In the genomic region with DNA sequence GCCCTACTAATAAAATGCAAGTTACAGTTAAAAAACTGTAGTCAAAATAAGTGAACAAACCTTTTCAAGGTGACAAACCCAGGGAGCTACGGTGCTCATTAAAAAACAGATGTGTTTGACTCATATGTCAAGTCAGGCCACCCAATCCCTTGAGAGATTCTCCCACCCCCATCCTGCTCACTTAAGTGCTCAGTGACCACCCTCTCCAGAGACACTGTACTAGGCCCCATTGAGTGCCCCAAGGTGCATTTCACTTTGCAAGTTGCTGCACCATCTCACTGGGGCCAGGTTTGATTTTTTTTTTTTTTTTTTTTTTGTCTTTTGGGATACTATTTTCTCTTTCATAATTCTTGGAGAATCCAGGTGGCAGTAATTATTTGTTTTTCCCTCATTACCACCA, we compare ENCODE assay signal across 13 cellular contexts. TPM values are rescaled to one million over a fixed set of nuclear protein-coding genes. Genes with fewer than 3 reads are reported as not detected.
DNase-seq lines count a peak whose midpoint lies in the region; ATAC-seq and TF ChIP-seq lines count a peak whose summit lies in the region.
"Had no signal": no experiment of that assay in that cellular context is flagged by ENCODE, and none has a peak within 500 bp of the region (broad histone marks: within the 10 kb centered on the region; RNA-seq: fewer than 3 reads in every experiment).

No MANE protein-coding gene starts in this region.

- H3K9me3 ChIP-seq in Peyer's patch = peaks cover 0 to 4% (median 0%) of the 10 kb centered on the region in 4 donors
- H3K9me3 ChIP-seq: vagina had no signal

- H3K36me3 ChIP-seq in Peyer's patch = no peaks in the 10 kb centered on the region

- intact Hi-C loops in activated CD4-positive, alpha-beta memory T cell treated with anti-CD3 and anti-CD28 coated beads for 36 hours (cut with micrococcal nuclease) = loop anchor here (10.0 kb wide), 2 partner anchors 340 to 690 kb away; a partner anchor contains a TSS

- no peak for TF ChIP-seq CTCF in Peyer's patch (IDR thresholded peaks at IDR 0.05)

- peak overlapping the region; percentile 93 for H3K4me3 Mint-ChIP-seq in activated naive CD4-positive, alpha-beta T cell treated with anti-CD3 and anti-CD28 coated beads, Interleukin-2, amount 10 ng/mL, durations not matched to agents 7 days and 5 days
- H3K4me3 Mint-ChIP-seq in activated CD4-positive, alpha-beta memory T cell treated with anti-CD3 and anti-CD28 coated beads for 36 hours = peak overlapping the region; percentile 95
- peak overlapping the region; percentile 95 to 97 (median 95) for H3K4me3 Mint-ChIP-seq in immature natural killer cell
- peak overlapping the region; percentile 95 to 96 for H3K4me3 Mint-ChIP-seq in stimulated activated naive B cell treated with anti-CD40 and anti-IgM and Interleukin-4, amounts not matched to agents 10 μg/mL and 1 μg/mL and 100 μg/mL, for 72 hours

- H3K27me3 Mint-ChIP-seq in activated naive CD4-positive, alpha-beta T cell treated with anti-CD3 and anti-CD28 coated beads, Interleukin-2, amount 10 ng/mL, durations not matched to agents 7 days and 5 days = no peaks in the 10 kb centered on the region
- no peaks in the 10 kb centered on the region for H3K27me3 Mint-ChIP-seq in activated CD4-positive, alpha-beta memory T cell treated with anti-CD3 and anti-CD28 coated beads for 36 hours
- peaks cover 0 to 8% (median 4%) of the 10 kb centered on the region in 3 donors for H3K27me3 Mint-ChIP-seq in immature natural killer cell (ENCODE audit: low read depth in 3 of 3)
- no peaks in the 10 kb centered on the region for H3K27me3 Mint-ChIP-seq in stimulated activated naive B cell treated with anti-CD40 and anti-IgM and Interleukin-4, amounts not matched to agents 10 μg/mL and 1 μg/mL and 100 μg/mL, for 72 hours

- no peak overlapping the region for H3K27ac ChIP-seq in Peyer's patch
- H3K27ac ChIP-seq: epithelial cell of prostate, vagina had no signal

- H3K4me1 ChIP-seq in Peyer's patch = peaks cover 0 to 12% (median 2%) of the 10 kb centered on the region in 4 donors

- no peaks in the 10 kb centered on the region for H3K27me3 ChIP-seq in Peyer's patch
- H3K27me3 ChIP-seq: vagina had no signal

- ATAC-seq in stimulated activated naive B cell treated with anti-CD40 and anti-IgM and Interleukin-4, amounts not matched to agents 10 μg/mL and 1 μg/mL and 100 μg/mL, for 72 hours (replicated peaks) = peak in 1 of 2 donors; percentile 23
- ATAC-seq in HG03039 (IDR thresholded peaks at IDR 0.05; ENCODE audit: unreplicated experiment) = no peak
- ATAC-seq: activated CD4-positive, CD25-positive, alpha-beta regulatory T cell treated with anti-CD3 and anti-CD28 coated beads, Interleukin-2, amount 50 U/mL, for 24 hours had no signal

- POLR2A ChIA-PET in activated CD4-positive, alpha-beta memory T cell treated with anti-CD3 and anti-CD28 coated beads for 36 hours (lab: Charles Lee) = no interaction called here

- no peak for TF ChIP-seq POLR2A in Peyer's patch (IDR thresholded peaks at IDR 0.05)

- no peak overlapping the region for H3K27ac Mint-ChIP-seq in activated naive CD4-positive, alpha-beta T cell treated with anti-CD3 and anti-CD28 coated beads, Interleukin-2, amount 10 ng/mL, durations not matched to agents 7 days and 5 days
- H3K27ac Mint-ChIP-seq in activated CD4-positive, alpha-beta memory T cell treated with anti-CD3 and anti-CD28 coated beads for 36 hours = no peak overlapping the region
- peak overlapping the region in 5 of 6 donors; percentile 61 to 96 (median 72) for H3K27ac Mint-ChIP-seq in immature natural killer cell
- peak overlapping the region; percentile 81 for H3K27ac Mint-ChIP-seq in stimulated activated naive B cell treated with anti-CD40 and anti-IgM and Interleukin-4, amounts not matched to agents 10 μg/mL and 1 μg/mL and 100 μg/mL, for 72 hours

- peaks cover 59% of the 10 kb centered on the region for H3K36me3 Mint-ChIP-seq in activated naive CD4-positive, alpha-beta T cell treated with anti-CD3 and anti-CD28 coated beads, Interleukin-2, amount 10 ng/mL, durations not matched to agents 7 days and 5 days
- H3K36me3 Mint-ChIP-seq in activated CD4-positive, alpha-beta memory T cell treated with anti-CD3 and anti-CD28 coated beads for 36 hours = peaks cover 47% of the 10 kb centered on the region
- peaks cover 20 to 30% (median 21%) of the 10 kb centered on the region in 3 donors for H3K36me3 Mint-ChIP-seq in immature natural killer cell
- H3K36me3 Mint-ChIP-seq in stimulated activated naive B cell treated with anti-CD40 and anti-IgM and Interleukin-4, amounts not matched to agents 10 μg/mL and 1 μg/mL and 100 μg/mL, for 72 hours = peaks cover 37 to 52% of the 10 kb centered on the region in 2 donors

- CTCF ChIA-PET in activated naive CD4-positive, alpha-beta T cell treated with anti-CD3 and anti-CD28 coated beads, Interleukin-2, amount 10 ng/mL, durations not matched to agents 7 days and 5 days (lab: Charles Lee) = no interaction called here
- CTCF ChIA-PET in activated CD4-positive, alpha-beta memory T cell treated with anti-CD3 and anti-CD28 coated beads for 36 hours (lab: Charles Lee) = no interaction called here

- H3K4me3 ChIP-seq in Peyer's patch = no peak overlapping the region

- peaks cover 47% of the 10 kb centered on the region for H3K9me3 Mint-ChIP-seq in activated naive CD4-positive, alpha-beta T cell treated with anti-CD3 and anti-CD28 coated beads, Interleukin-2, amount 10 ng/mL, durations not matched to agents 7 days and 5 days
- H3K9me3 Mint-ChIP-seq in activated CD4-positive, alpha-beta memory T cell treated with anti-CD3 and anti-CD28 coated beads for 36 hours = peaks cover 28% of the 10 kb centered on the region
- peaks cover 0 to 3% (median under 1%) of the 10 kb centered on the region in 6 donors for H3K9me3 Mint-ChIP-seq in immature natural killer cell
- H3K9me3 Mint-ChIP-seq in stimulated activated naive B cell treated with anti-CD40 and anti-IgM and Interleukin-4, amounts not matched to agents 10 μg/mL and 1 μg/mL and 100 μg/mL, for 72 hours = peaks cover 18% of the 10 kb centered on the region in 2 donors

- no peak for DNase-seq in activated naive CD4-positive, alpha-beta T cell treated with anti-CD3 and anti-CD28 coated beads, Interleukin-2, amount 10 ng/mL, durations not matched to agents 7 days and 5 days
- no peak for DNase-seq in activated naive CD4-positive, alpha-beta T cell treated with anti-CD3 and anti-CD28 coated beads, Interleukin-2, amount 50 U/mL, for 16 hours
- no peak for DNase-seq in activated CD4-positive, alpha-beta memory T cell treated with anti-CD3 and anti-CD28 coated beads for 36 hours
- DNase-seq in immature natural killer cell (no peak), Peyer's patch (no peak)
- no peak for DNase-seq in stimulated activated naive B cell treated with anti-CD40 and anti-IgM and Interleukin-4, amounts not matched to agents 10 μg/mL and 1 μg/mL and 100 μg/mL, for 72 hours
- DNase-seq in stimulated activated CD4-positive, alpha-beta T cell treated with anti-CD3 and anti-CD28 coated beads, Interleukin-12 subunit alpha, Interleukin-12 subunit beta, amount 100 ng/mL, for 4 hours = no peak
- DNase-seq: NCI-H446 treated with DMSO at 0.1 percent for 48 hours, SIG-M5 had no signal

- peaks cover 29% of the 10 kb centered on the region for H3K4me1 Mint-ChIP-seq in activated naive CD4-positive, alpha-beta T cell treated with anti-CD3 and anti-CD28 coated beads, Interleukin-2, amount 10 ng/mL, durations not matched to agents 7 days and 5 days
- H3K4me1 Mint-ChIP-seq in activated CD4-positive, alpha-beta memory T cell treated with anti-CD3 and anti-CD28 coated beads for 36 hours (ENCODE audit: low read depth) = peaks cover 39% of the 10 kb centered on the region
- H3K4me1 Mint-ChIP-seq in immature natural killer cell = peaks cover 64 to 76% of the 10 kb centered on the region in 2 donors
- peaks cover 27 to 64% of the 10 kb centered on the region in 2 donors for H3K4me1 Mint-ChIP-seq in stimulated activated naive B cell treated with anti-CD40 and anti-IgM and Interleukin-4, amounts not matched to agents 10 μg/mL and 1 μg/mL and 100 μg/mL, for 72 hours

RNA-seq across cellular contexts. Expression of a gene that starts 1.9 kb away (rescaled TPM):
- 1 to 10 TPM; 8.2 to 8.7 TPM for total RNA-seq in activated CD4-positive, alpha-beta memory T cell treated with anti-CD3 and anti-CD28 coated beads for 36 hours
- polyA plus RNA-seq in immature natural killer cell = 10 to 100 TPM in 1 of 3 donors, 1 to 10 TPM in 2; 6.2 to 16.3 (median 7.3) TPM
- total RNA-seq in Peyer's patch = 10 to 100 TPM in 1 of 4 donors, 1 to 10 TPM in 3; 6.8 to 11.3 (median 8.6) TPM

RNA-seq across cellular contexts. Expression of a gene that starts 13.7 kb away (rescaled TPM):
- 1 to 10 TPM; 3.3 to 4.2 TPM for total RNA-seq in activated CD4-positive, alpha-beta memory T cell treated with anti-CD3 and anti-CD28 coated beads for 36 hours
- polyA plus RNA-seq in immature natural killer cell = under 1 TPM; 0.27 to 0.81 (median 0.70) TPM
- total RNA-seq in Peyer's patch = 10 to 100 TPM in 2 of 4 donors, 1 to 10 TPM in 2; 3.1 to 22.3 (median 6.9) TPM

Comparison
In these comparisons a context has a peak if more than half of its experiments do, and no peak if none do; other contexts are left out.
1. H3K27ac Mint-ChIP-seq: peak in immature natural killer cell (5 of 6) and stimulated activated naive B cell treated with anti-CD40 and anti-IgM and Interleukin-4, amounts not matched to agents 10 μg/mL and 1 μg/mL and 100 μg/mL, for 72 hours (single experiment); none in activated naive CD4-positive, alpha-beta T cell treated with anti-CD3 and anti-CD28 coated beads, Interleukin-2, amount 10 ng/mL, durations not matched to agents 7 days and 5 days (single experiment) and activated CD4-positive, alpha-beta memory T cell treated with anti-CD3 and anti-CD28 coated beads for 36 hours (single experiment).
2. Peak in every context shown above with its lines, with median percentiles within 50 percentile points of each other: H3K4me3 Mint-ChIP-seq.